ENCODE assay signal across 22 cellular contexts in the genomic region with DNA sequence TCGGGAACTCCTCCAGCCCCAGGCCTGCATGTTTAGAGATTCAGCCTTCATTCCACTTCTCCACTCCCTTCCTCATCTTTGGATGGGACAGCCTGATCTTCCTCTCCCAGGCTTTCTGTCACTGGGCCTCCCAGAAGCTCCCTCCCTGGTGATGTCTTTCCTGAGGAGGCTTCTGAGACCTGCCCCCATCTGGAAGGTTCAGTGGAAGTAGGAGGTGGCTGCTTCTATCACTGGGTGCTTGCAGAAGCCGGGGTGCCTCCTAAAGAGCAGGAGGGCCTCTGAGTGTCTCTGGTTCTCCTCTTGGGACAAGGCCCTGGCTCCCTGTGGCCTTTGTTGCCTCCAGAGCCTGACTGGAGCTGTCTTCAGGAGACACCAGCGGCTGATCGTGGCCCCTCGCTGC.
DNase-seq lines count a peak whose midpoint lies in the region; ATAC-seq and TF ChIP-seq lines count a peak whose summit lies in the region.
"Had no signal": no experiment of that assay in that cellular context is flagged by ENCODE, and none has a peak within 500 bp of the region (broad histone marks: within the 10 kb centered on the region; RNA-seq: fewer than 3 reads in every experiment).

No MANE protein-coding gene starts in this region.

- peaks cover 7% of the 10 kb centered on the region for H3K4me1 ChIP-seq in mesodermal cell (ENCODE audit: control insufficient read depth, insufficient read depth, low read length, poor library complexity, severe bottlenecking)
- peaks cover 0 to 30% of the 10 kb centered on the region in 2 donors for H3K4me1 ChIP-seq in neuronal stem cell (ENCODE audit: control insufficient read depth in 2 of 2, insufficient read depth in 1 of 2, low read depth in 1 of 2, low read length in 2 of 2)
- H3K4me1 ChIP-seq in esophagus muscularis mucosa, result peaks cover 0 to 23% (median 19%) of the 10 kb centered on the region in 4 donors

- H3K4ac ChIP-seq in neuronal stem cell (ENCODE audit: low read length), result no peak overlapping the region

- H3K9me3 ChIP-seq in mesodermal cell (ENCODE audit: control insufficient read depth, low read length) (no peaks in the 10 kb centered on the region), neuronal stem cell (replicated peaks in 1 of 2; ENCODE audit: control insufficient read depth in 2 of 2, insufficient read depth in 1 of 2, low read depth in 1 of 2, low read length in 2 of 2) (no peaks in the 10 kb centered on the region), esophagus muscularis mucosa (no peaks in the 10 kb centered on the region)
- H3K9me3 ChIP-seq: BE2C, BLaER1 had no signal

- peak overlapping the region; percentile 84 for H2BK120ac ChIP-seq in neuronal stem cell (ENCODE audit: low read depth, low read length)

- H4K91ac ChIP-seq in neuronal stem cell (ENCODE audit: low read depth, low read length, poor library complexity), result peak overlapping the region; percentile 92

- H3K79me1 ChIP-seq in neuronal stem cell (ENCODE audit: low read depth, low read length), result no peaks in the 10 kb centered on the region

- WGBS in mesodermal cell (ENCODE audit: insufficient coverage in 2 of 2), 2 experiments, result 90 to 98% methylated on average over 5 of the region's 5 CpGs
- no CpG with 5 or more reads among the region's 5 CpGs for WGBS in neuronal stem cell (ENCODE audit: extremely low coverage in 2 of 2, insufficient read length in 2 of 2, insufficient replicate concordance in 1 of 2), 2 donors
- 78% methylated on average over 1 of the region's 5 CpGs for WGBS in esophagus muscularis mucosa

- peak overlapping the region; percentile 11 for H2BK15ac ChIP-seq in neuronal stem cell (ENCODE audit: low read length)

- no peak overlapping the region for H3K4me2 ChIP-seq in neuronal stem cell (ENCODE audit: insufficient read depth, low read length, poor library complexity, severe bottlenecking)
- H3K4me2 ChIP-seq: BLaER1 had no signal

- no peaks in the 10 kb centered on the region for H3K36me3 ChIP-seq in mesodermal cell (ENCODE audit: control insufficient read depth, insufficient read depth, low read length)
- H3K36me3 ChIP-seq in neuronal stem cell (replicated peaks in 1 of 2; ENCODE audit: control insufficient read depth in 2 of 2, insufficient read depth in 2 of 2, low read length in 2 of 2), result no peaks in the 10 kb centered on the region
- no peaks in the 10 kb centered on the region for H3K36me3 ChIP-seq in esophagus muscularis mucosa
- H3K36me3 ChIP-seq: BE2C, BLaER1 had no signal

- H3K18ac ChIP-seq in neuronal stem cell (ENCODE audit: low read length), result peak overlapping the region; percentile 95

- TF ChIP-seq POLR2A in esophagus muscularis mucosa (IDR thresholded peaks at IDR 0.05; ENCODE audit: low read depth), result no peak

- no peak for DNase-seq in neuronal stem cell (ENCODE audit: low spot score)
- no peak for DNase-seq in esophagus muscularis mucosa (ENCODE audit: extremely low spot score)
- DNase-seq in dermis blood vessel endothelial cell, result no peak
- DNase-seq: 8988T; ACHN; BE2C; C1 segment of cervical spinal cord; CD4-positive, alpha-beta memory T cell; CD4-positive, CD25-positive, alpha-beta regulatory T cell; CD8-positive, alpha-beta memory T cell; COR-L47; DMS 273 treated with DMSO at 0.1 percent for 48 hours; DMS153; DMS53; DMS79; DND-41; EL; GDM1 had no signal

- no peak overlapping the region for H3K23ac ChIP-seq in neuronal stem cell (ENCODE audit: low read depth, low read length, poor library complexity)

- H2AFZ ChIP-seq in neuronal stem cell (ENCODE audit: low read length), result no peak overlapping the region

- no peaks in the 10 kb centered on the region for H3K27me3 ChIP-seq in neuronal stem cell (ENCODE audit: control insufficient read depth in 3 of 3, insufficient read depth in 3 of 3, low read depth in 1 of 3, low read length in 3 of 3)
- no peaks in the 10 kb centered on the region for H3K27me3 ChIP-seq in esophagus muscularis mucosa
- H3K27me3 ChIP-seq: BE2C, BLaER1 had no signal

- H3K4me3 ChIP-seq in mesodermal cell (ENCODE audit: extremely low read depth, insufficient read depth, low read length, poor library complexity, severe bottlenecking) (no peak overlapping the region), neuronal stem cell (ENCODE audit: low read length in 2 of 2) (no peak overlapping the region), esophagus muscularis mucosa (no peak overlapping the region)
- H3K4me3 ChIP-seq: BLaER1, GM12878 had no signal

- no peak overlapping the region for H4K8ac ChIP-seq in neuronal stem cell (ENCODE audit: low read depth, low read length)

- H2AK5ac ChIP-seq in neuronal stem cell (ENCODE audit: low read depth, low read length), result peak overlapping the region; percentile 34

- H2BK12ac ChIP-seq in neuronal stem cell (ENCODE audit: low read length), result peak overlapping the region; percentile 82

- H3K27ac ChIP-seq in mesodermal cell (ENCODE audit: low read depth, low read length, severe bottlenecking) (peak overlapping the region; percentile 41), neuronal stem cell (replicated peaks; ENCODE audit: low read length) (peak overlapping the region; percentile 81), esophagus muscularis mucosa (replicated peaks in 1 of 4) (no peak overlapping the region)
- H3K27ac ChIP-seq: BLaER1 had no signal

- TF ChIP-seq EP300 in esophagus muscularis mucosa (IDR thresholded peaks at IDR 0.05), result no peak

- intact Hi-C loops in esophagus muscularis mucosa (cut with DNase I), result no loop called here

- no peak overlapping the region for H3K9ac ChIP-seq in neuronal stem cell (ENCODE audit: low read depth, low read length, poor library complexity)
- H3K9ac ChIP-seq: BLaER1 had no signal

- no peak for ATAC-seq in HG02678 (IDR thresholded peaks at IDR 0.05; ENCODE audit: unreplicated experiment)
- ATAC-seq: GM12878 had no signal

- TF ChIP-seq CTCF in esophagus muscularis mucosa (IDR thresholded peaks at IDR 0.05), result no peak

- H3K14ac ChIP-seq in neuronal stem cell (ENCODE audit: low read length), result no peak overlapping the region

- H2BK5ac ChIP-seq in neuronal stem cell (ENCODE audit: low read length), result peak overlapping the region; percentile 95

Comparison
In these comparisons a context has a peak if more than half of its experiments do, and no peak if none do; other contexts are left out.
1. H3K27ac ChIP-seq: peak in mesodermal cell (single experiment) and neuronal stem cell (single experiment); none in esophagus muscularis mucosa (0 of 4).